1 cellular context compared by ENCODE assay signal in genomic region chr6:144377586-144377985, GRCh38.
TF ChIP-seq lines count a peak whose summit lies in the region.

No MANE protein-coding gene starts in this region.

TF ChIP-seq in IMR-90, 13 proteins besides CTCF, POLR2A, EP300 and RAD21 (continued from another document):
- TF ChIP-seq ELK1 (IDR thresholded peaks at IDR 0.05; ENCODE audit: borderline replicate concordance, low read depth, low read length) (no peak), RFX5 (IDR thresholded peaks at IDR 0.05; ENCODE audit: low read depth, low read length) (no peak)
TF ChIP-seq in IMR-90: peak in this region for 3.
